Comparison of ENCODE assay signal across 1 cellular context in genomic region chr12:102118874-102119273, GRCh38.
TF ChIP-seq lines count a peak whose summit lies in the region.

No MANE protein-coding gene starts in this region.

TF ChIP-seq in GM23338, 12 proteins besides CTCF, POLR2A, EP300 and RAD21 (continued from another document):
- TF ChIP-seq ETS1 (IDR thresholded peaks at IDR 0.05), result no peak
- TF ChIP-seq STAT1 (IDR thresholded peaks at IDR 0.05; ENCODE audit: unreplicated experiment), result no peak
- TF ChIP-seq ZNF114 (CRISPR knock-in tag; IDR thresholded peaks at IDR 0.05), result no peak
- no peak for TF ChIP-seq POLR2AphosphoS5 (IDR thresholded peaks at IDR 0.05; ENCODE audit: low read depth)
- TF ChIP-seq ZNF331 (CRISPR knock-in tag; IDR thresholded peaks at IDR 0.05; ENCODE audit: low read depth), result no peak
- no peak for TF ChIP-seq EZH2phosphoT487 (IDR thresholded peaks at IDR 0.05; ENCODE audit: unreplicated experiment)
- no peak for TF ChIP-seq EZH2 (IDR thresholded peaks at IDR 0.05; ENCODE audit: low read depth, unreplicated experiment)
TF ChIP-seq in GM23338: peak in this region for 0.
